9 cellular contexts compared by ENCODE assay signal in genomic region chr1:42935971-42936308, GRCh38. TPM values are rescaled to one million over a fixed set of nuclear protein-coding genes. Genes with fewer than 3 reads are reported as not detected.
DNase-seq lines count a peak whose midpoint lies in the region; ATAC-seq and TF ChIP-seq lines count a peak whose summit lies in the region.
"Had no signal": no experiment of that assay in that cellular context is flagged by ENCODE, and none has a peak within 500 bp of the region (broad histone marks: within the 10 kb centered on the region; RNA-seq: fewer than 3 reads in every experiment).

No MANE protein-coding gene starts in this region.

- H2BK120ac ChIP-seq in mesenchymal stem cell (ENCODE audit: low read depth, low read length) = no peak overlapping the region

- H3K27ac ChIP-seq in left ventricle myocardium inferior (replicated peaks) (peak overlapping the region; percentile 6), mesenchymal stem cell (ENCODE audit: low read length, poor library complexity, severe bottlenecking) (peak overlapping the region; percentile 1), urinary bladder (ENCODE audit: low read depth) (peak overlapping the region; percentile 61), right lobe of liver (peak overlapping the region in 1 of 3 donors; percentile 15)

- peak overlapping the region in 1 of 2 experiments; percentile 59 for H3K4ac ChIP-seq in mesenchymal stem cell (ENCODE audit: low read depth in 1 of 2, low read length in 2 of 2)

- TF ChIP-seq POLR2A in right lobe of liver (IDR thresholded peaks at IDR 0.05) = no peak

- H3K18ac ChIP-seq in mesenchymal stem cell (ENCODE audit: low read depth in 1 of 2, low read length in 2 of 2) = peak overlapping the region; percentile 11 to 50

- H3K36me3 ChIP-seq in left ventricle myocardium inferior (peaks cover 9% of the 10 kb centered on the region), mesenchymal stem cell (ENCODE audit: control insufficient read depth in 1 of 2, insufficient read depth in 2 of 2, low read depth in 1 of 2, low read length in 2 of 2) (peaks cover 0 to 85% of the 10 kb centered on the region in 2 experiments), urinary bladder (ENCODE audit: insufficient read depth) (no peaks in the 10 kb centered on the region), right lobe of liver (no peaks in the 10 kb centered on the region)

- no peak overlapping the region for H3K4me2 ChIP-seq in mesenchymal stem cell (ENCODE audit: low read length, poor library complexity, severe bottlenecking)

- no peak for DNase-seq in left ventricle myocardium inferior
- no peak for DNase-seq in left cardiac atrium
- no peak for DNase-seq in activated naive CD4-positive, alpha-beta T cell treated with anti-CD3 and anti-CD28 coated beads, Interleukin-2, amount 50 U/mL, for 72 hours (ENCODE audit: low spot score in 2 of 2)
- DNase-seq in mesenchymal stem cell = no peak
- no peak for DNase-seq in NCI-H1417 (lab: John Stamatoyannopoulos, UW)
- DNase-seq in NCI-H524 treated with DMSO at 0.1 percent for 48 hours (lab: John Stamatoyannopoulos, UW) = no peak
- DNase-seq in right lobe of liver = no peak
- DNase-seq: stimulated activated CD4-positive, alpha-beta T cell treated with anti-CD3 and anti-CD28 coated beads, Interleukin-12 subunit alpha, Interleukin-12 subunit beta, amount 100 ng/mL, for 4 hours had no signal

- ATAC-seq in left cardiac atrium (no peak), right lobe of liver (no peak)
- no peak for ATAC-seq in activated naive CD4-positive, alpha-beta T cell treated with anti-CD3 and anti-CD28 coated beads, Interleukin-2, amount 50 U/mL, for 72 hours

- H3K4me1 ChIP-seq in left ventricle myocardium inferior (peaks cover 78% of the 10 kb centered on the region), mesenchymal stem cell (ENCODE audit: control insufficient read depth, insufficient read depth, low read depth, low read length) (peaks cover 62% of the 10 kb centered on the region), urinary bladder (ENCODE audit: insufficient read depth) (no peaks in the 10 kb centered on the region), right lobe of liver (peaks cover 0 to 13% (median 0%) of the 10 kb centered on the region in 4 donors)

- H3K4me3 ChIP-seq in left ventricle myocardium inferior (no peak overlapping the region), mesenchymal stem cell (ENCODE audit: insufficient read depth in 1 of 2, low read depth in 1 of 2, low read length in 2 of 2) (no peak overlapping the region), urinary bladder (ENCODE audit: low read depth, low read length) (no peak overlapping the region), right lobe of liver (no peak overlapping the region)

- H3K27ac Mint-ChIP-seq in activated naive CD4-positive, alpha-beta T cell treated with anti-CD3 and anti-CD28 coated beads, Interleukin-2, amount 50 U/mL, for 72 hours = peak overlapping the region; percentile 14 to 85

- no peak overlapping the region for H3K23ac ChIP-seq in mesenchymal stem cell (ENCODE audit: low read length in 2 of 2)

- peak overlapping the region; percentile 15 for H3K9ac ChIP-seq in mesenchymal stem cell (ENCODE audit: low read length)

- peak overlapping the region; percentile 74 for H4K8ac ChIP-seq in mesenchymal stem cell (ENCODE audit: low read length)

- H3K14ac ChIP-seq in mesenchymal stem cell (ENCODE audit: low read length in 2 of 2) = no peak overlapping the region

- intact Hi-C loops in left ventricle myocardium inferior (cut with micrococcal nuclease) = no loop called here
- intact Hi-C loops in left cardiac atrium (cut with DNase I) = no loop called here
- intact Hi-C loops in right lobe of liver (cut with DNase I) = no loop called here

- H4K91ac ChIP-seq in mesenchymal stem cell (ENCODE audit: low read length) = peak overlapping the region; percentile 57

- TF ChIP-seq CTCF in left ventricle myocardium inferior (IDR thresholded peaks at IDR 0.05; ENCODE audit: borderline replicate concordance) = no peak
- TF ChIP-seq CTCF in right lobe of liver (IDR thresholded peaks at IDR 0.05) = no peak

- no peak overlapping the region for H2BK5ac ChIP-seq in mesenchymal stem cell (ENCODE audit: low read depth, low read length, poor library complexity, severe bottlenecking)

- no peaks in the 10 kb centered on the region for H3K9me3 ChIP-seq in left ventricle myocardium inferior (replicated peaks)
- no peaks in the 10 kb centered on the region for H3K9me3 ChIP-seq in mesenchymal stem cell (ENCODE audit: control insufficient read depth, low read length)
- H3K9me3 ChIP-seq in right lobe of liver = no peaks in the 10 kb centered on the region

- H2BK12ac ChIP-seq in mesenchymal stem cell (ENCODE audit: low read length in 2 of 2) = peak overlapping the region in 1 of 2 experiments; percentile 2

- H2AK5ac ChIP-seq in mesenchymal stem cell (ENCODE audit: low read length, severe bottlenecking) = no peak overlapping the region

- peak overlapping the region; percentile 15 for H2BK15ac ChIP-seq in mesenchymal stem cell (ENCODE audit: low read depth, poor library complexity, severe bottlenecking)

- 94% methylated on average over 5 of the region's 5 CpGs for WGBS in mesenchymal stem cell
- WGBS in urinary bladder = 64% methylated on average over 5 of the region's 5 CpGs
- WGBS in right lobe of liver (ENCODE audit: insufficient coverage, low coverage, low lambda C conversion rate, missing lambda C conversion rate) = 80% methylated on average over 1 of the region's 5 CpGs

- no peak overlapping the region for H2AFZ ChIP-seq in mesenchymal stem cell (ENCODE audit: low read depth, low read length)

- H3K79me1 ChIP-seq in mesenchymal stem cell (replicated peaks; ENCODE audit: low read length, poor library complexity, severe bottlenecking) = peaks cover 32% of the 10 kb centered on the region

- no peaks in the 10 kb centered on the region for H3K9me3 Mint-ChIP-seq in activated naive CD4-positive, alpha-beta T cell treated with anti-CD3 and anti-CD28 coated beads, Interleukin-2, amount 50 U/mL, for 72 hours

- H3K36me3 Mint-ChIP-seq in activated naive CD4-positive, alpha-beta T cell treated with anti-CD3 and anti-CD28 coated beads, Interleukin-2, amount 50 U/mL, for 72 hours = peaks cover 19 to 42% of the 10 kb centered on the region in 2 donors

- H3K27me3 ChIP-seq in left ventricle myocardium inferior (ENCODE audit: low read depth) (no peaks in the 10 kb centered on the region), mesenchymal stem cell (ENCODE audit: control insufficient read depth in 1 of 2, insufficient read depth in 1 of 2, low read length in 2 of 2) (no peaks in the 10 kb centered on the region), right lobe of liver (no peaks in the 10 kb centered on the region)

RNA-seq across cellular contexts. Expression of gene SLC2A1, which starts 22.7 kb away (rescaled TPM):
- total RNA-seq in left ventricle myocardium inferior = 54.9 TPM
- total RNA-seq in left cardiac atrium = 10 to 100 TPM; 10.9 to 12.9 TPM
- total RNA-seq in activated naive CD4-positive, alpha-beta T cell treated with anti-CD3 and anti-CD28 coated beads, Interleukin-2, amount 50 U/mL, for 72 hours = 100 to 1,000 TPM in 1 of 2 donors, 10 to 100 TPM in 1; 39.9 to 121 TPM
- polyA plus RNA-seq in mesenchymal stem cell (2013, experiment 1 of 2) = 64.6 TPM
- polyA plus RNA-seq in mesenchymal stem cell (2013, experiment 2 of 2) = 64.8 TPM
- total RNA-seq in urinary bladder = 78.5 TPM
- 56.1 TPM for polyA plus RNA-seq in urinary bladder
- 10 to 100 TPM in 1 of 6 experiments, 1 to 10 TPM in 4, under 1 TPM in 1; 0.74 to 34.3 (median 5.8) TPM for total RNA-seq in right lobe of liver
